In the genomic region with DNA sequence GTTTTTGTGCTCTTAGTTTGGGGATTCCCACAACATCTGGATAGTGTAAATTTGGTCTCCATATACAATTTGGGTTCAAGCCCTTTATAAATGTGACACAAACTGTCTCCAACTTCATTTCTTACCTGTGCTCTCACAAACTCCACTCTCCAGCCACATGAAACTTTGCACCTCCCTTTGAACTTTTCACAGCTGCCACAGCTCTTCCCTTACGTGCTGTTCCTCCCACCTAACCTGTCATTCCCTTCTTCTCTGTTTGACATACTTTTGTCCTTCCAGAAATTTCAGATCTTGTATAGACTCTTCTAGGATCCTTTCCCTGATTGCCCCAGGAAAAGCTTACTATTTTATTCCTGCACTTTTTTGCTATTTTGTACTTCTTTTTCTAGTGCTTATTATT, we compare ENCODE assay signal across 26 cellular contexts.
"Had no signal": no experiment of that assay in that cellular context is flagged by ENCODE, and none has a peak within 500 bp of the region (broad histone marks: within the 10 kb centered on the region; RNA-seq: fewer than 3 reads in every experiment).

No MANE protein-coding gene starts in this region.

- H3K4me1 Mint-ChIP-seq: immature natural killer cell; naive B cell; stimulated activated memory B cell treated with anti-CD40 and anti-IgM and Interleukin-4, amounts not matched to agents 10 μg/mL and 1 μg/mL and 100 μg/mL, for 72 hours had no signal

- H3K4me3 ChIP-seq: lower lobe of right lung, mucosa of descending colon, ovary, psoas muscle, sigmoid colon, thoracic aorta, tibial nerve, upper lobe of left lung had no signal

- H3K27ac Mint-ChIP-seq: effector memory CD8-positive, alpha-beta T cell; immature natural killer cell; natural killer cell treated with Interleukin-12 subunit alpha and Interleukin-12 subunit beta and Interleukin-15 and Interleukin-18, amount 100 ng/mL, for 72 hours; stimulated activated memory B cell treated with anti-CD40 and anti-IgM and Interleukin-4, amounts not matched to agents 10 μg/mL and 1 μg/mL and 100 μg/mL, for 72 hours; stimulated activated naive CD8-positive, alpha-beta T cell treated with anti-CD3 and anti-CD28 coated beads, Interleukin-15, Interleukin-2, amounts not matched to agents 100 ng/mL and 50 ng/mL, for 24 hours had no signal

- H3K36me3 ChIP-seq: lower lobe of right lung, ovary, sigmoid colon, thoracic aorta, tibial nerve, upper lobe of left lung had no signal

- DNase-seq: cortex of kidney; effector memory CD8-positive, alpha-beta T cell; hypothalamus; immature natural killer cell; islet precursor cell; kidney glomerular epithelial cell; left colon; left ventricle myocardium superior; lower lobe of right lung; mucosa of descending colon; naive B cell; nucleus accumbens; ovary; posterior cingulate gyrus; psoas muscle; right cardiac atrium; sigmoid colon; stimulated activated CD4-positive, alpha-beta T cell treated with anti-CD3 and anti-CD28 coated beads, Interleukin-4, amount 100 ng/mL, for 4 hours; upper lobe of left lung had no signal

- H3K9me3 ChIP-seq: lower lobe of right lung, mucosa of descending colon, ovary, psoas muscle, sigmoid colon, thoracic aorta, tibial nerve, upper lobe of left lung had no signal

- H3K27me3 ChIP-seq: ovary, sigmoid colon, tibial nerve, upper lobe of left lung had no signal

- FAIRE-seq: frontal cortex, urothelium cell line had no signal

- H3K27me3 Mint-ChIP-seq: stimulated activated naive CD8-positive, alpha-beta T cell treated with anti-CD3 and anti-CD28 coated beads, Interleukin-15, Interleukin-2, amounts not matched to agents 100 ng/mL and 50 ng/mL, for 24 hours had no signal

- H3K9me3 Mint-ChIP-seq: effector memory CD8-positive, alpha-beta T cell; immature natural killer cell; natural killer cell treated with Interleukin-12 subunit alpha and Interleukin-12 subunit beta and Interleukin-15 and Interleukin-18, amount 100 ng/mL, for 72 hours; stimulated activated memory B cell treated with anti-CD40 and anti-IgM and Interleukin-4, amounts not matched to agents 10 μg/mL and 1 μg/mL and 100 μg/mL, for 72 hours; stimulated activated naive CD8-positive, alpha-beta T cell treated with anti-CD3 and anti-CD28 coated beads, Interleukin-15, Interleukin-2, amounts not matched to agents 100 ng/mL and 50 ng/mL, for 24 hours had no signal

- H3K4me3 Mint-ChIP-seq: effector memory CD8-positive, alpha-beta T cell; immature natural killer cell; naive B cell; natural killer cell treated with Interleukin-12 subunit alpha and Interleukin-12 subunit beta and Interleukin-15 and Interleukin-18, amount 100 ng/mL, for 72 hours; stimulated activated memory B cell treated with anti-CD40 and anti-IgM and Interleukin-4, amounts not matched to agents 10 μg/mL and 1 μg/mL and 100 μg/mL, for 72 hours; stimulated activated naive CD8-positive, alpha-beta T cell treated with anti-CD3 and anti-CD28 coated beads, Interleukin-15, Interleukin-2, amounts not matched to agents 100 ng/mL and 50 ng/mL, for 24 hours had no signal

- H3K27ac ChIP-seq: lower lobe of right lung, ovary, psoas muscle, sigmoid colon, thoracic aorta, tibial nerve, upper lobe of left lung had no signal

- H3K36me3 Mint-ChIP-seq: immature natural killer cell; naive B cell; natural killer cell treated with Interleukin-12 subunit alpha and Interleukin-12 subunit beta and Interleukin-15 and Interleukin-18, amount 100 ng/mL, for 72 hours; stimulated activated memory B cell treated with anti-CD40 and anti-IgM and Interleukin-4, amounts not matched to agents 10 μg/mL and 1 μg/mL and 100 μg/mL, for 72 hours had no signal

- H3K4me1 ChIP-seq: lower lobe of right lung, psoas muscle, sigmoid colon, tibial nerve, upper lobe of left lung had no signal
